29 cellular contexts compared by ENCODE assay signal in the genomic region with DNA sequence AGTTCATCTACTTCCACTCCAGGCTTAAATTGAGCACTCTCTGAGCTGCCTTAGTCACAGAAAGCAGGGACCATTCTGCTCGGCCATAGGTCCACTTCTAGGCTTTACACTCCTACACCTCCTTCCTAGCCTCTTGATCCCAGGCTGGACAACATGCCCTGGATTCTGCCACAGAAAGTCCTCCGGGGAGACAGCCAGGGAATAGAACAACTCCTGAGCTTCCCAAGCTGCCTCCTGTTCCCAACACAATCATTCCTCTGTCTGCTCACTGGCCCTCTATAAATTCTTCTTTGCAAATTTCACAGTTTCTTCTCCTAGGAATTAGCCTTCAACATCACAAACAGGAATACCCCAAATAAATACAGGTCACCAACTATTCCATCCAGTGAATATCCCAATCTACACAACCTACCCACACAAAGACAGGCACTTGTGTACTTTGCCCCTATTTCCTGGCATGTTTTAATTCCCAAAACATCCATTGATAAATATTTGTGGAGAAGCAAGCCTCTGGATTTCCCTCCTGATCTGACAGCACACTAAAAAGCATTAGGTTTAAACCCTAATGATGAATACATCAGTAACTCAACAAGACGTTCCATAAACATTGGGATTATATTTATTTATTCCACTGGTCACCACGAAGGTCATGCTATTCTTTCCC.
"Had no signal": no experiment of that assay in that cellular context is flagged by ENCODE, and none has a peak within 500 bp of the region (broad histone marks: within the 10 kb centered on the region; RNA-seq: fewer than 3 reads in every experiment).

No MANE protein-coding gene starts in this region.

- H3K36me3 ChIP-seq: adrenal gland, ascending aorta, brain microvascular endothelial cell, esophagus muscularis mucosa, gastrocnemius medialis, lower lobe of right lung, pancreas, sigmoid colon, thoracic aorta had no signal

- H3K27me3 ChIP-seq: adrenal gland, ascending aorta, brain microvascular endothelial cell, esophagus muscularis mucosa, gastrocnemius medialis, pancreas, sigmoid colon had no signal

- H3K27ac Mint-ChIP-seq: activated CD4-positive, alpha-beta T cell treated with anti-CD3 and anti-CD28 coated beads for 36 hours; activated naive CD8-positive, alpha-beta T cell; activated T-cell treated with anti-CD3 and anti-CD28 coated beads, Interleukin-2, amount 50 U/mL, for 24 hours; activated T-helper 2 cell treated with anti-CD3 and anti-CD28 coated beads, Interferon-gamma antibody, Interleukin-2, Interleukin-4, amounts not matched to agents 10 μg/mL and 5 μg/mL and 100 μg/mL, durations not matched to agents 14 hours and 24 hours and 36 hours; mesothelial cell of epicardium; naive thymus-derived CD8-positive, alpha-beta T cell; stimulated activated naive B cell treated with anti-CD40 and anti-IgM and Interleukin-4, amounts not matched to agents 10 μg/mL and 1 μg/mL and 100 μg/mL, for 72 hours; T-helper 1 cell treated with Interleukin-12 subunit alpha and Interleukin-12 subunit beta and Interleukin-4 antibody, amounts not matched to agents 30 μg/mL and 1 μg/mL, for 36 hours; WTC11 had no signal

- H3K9me3 Mint-ChIP-seq: activated T-cell treated with anti-CD3 and anti-CD28 coated beads, Interleukin-2, amount 50 U/mL, for 24 hours; activated T-helper 2 cell treated with anti-CD3 and anti-CD28 coated beads, Interferon-gamma antibody, Interleukin-2, Interleukin-4, amounts not matched to agents 10 μg/mL and 5 μg/mL and 100 μg/mL, durations not matched to agents 14 hours and 24 hours and 36 hours; mesothelial cell of epicardium; naive thymus-derived CD8-positive, alpha-beta T cell; stimulated activated naive B cell treated with anti-CD40 and anti-IgM and Interleukin-4, amounts not matched to agents 10 μg/mL and 1 μg/mL and 100 μg/mL, for 72 hours; T-helper 1 cell treated with Interleukin-12 subunit alpha and Interleukin-12 subunit beta and Interleukin-4 antibody, amounts not matched to agents 30 μg/mL and 1 μg/mL, for 36 hours had no signal

- H3K36me3 Mint-ChIP-seq: activated naive CD8-positive, alpha-beta T cell; mesothelial cell of epicardium; naive thymus-derived CD8-positive, alpha-beta T cell; stimulated activated naive B cell treated with anti-CD40 and anti-IgM and Interleukin-4, amounts not matched to agents 10 μg/mL and 1 μg/mL and 100 μg/mL, for 72 hours; WTC11 had no signal

- H3K4me1 Mint-ChIP-seq: activated CD4-positive, alpha-beta T cell treated with anti-CD3 and anti-CD28 coated beads for 36 hours; naive thymus-derived CD8-positive, alpha-beta T cell had no signal

- DNase-seq: activated CD4-positive, alpha-beta T cell treated with anti-CD3 and anti-CD28 coated beads for 36 hours; activated CD4-positive, alpha-beta T cell treated with anti-CD3 and anti-CD28 coated beads, Interleukin-2, amount 50 U/mL, for 4 hours; activated CD8-positive, alpha-beta memory T cell treated with anti-CD3 and anti-CD28 coated beads for 24 hours; activated CD8-positive, alpha-beta memory T cell treated with anti-CD3 and anti-CD28 coated beads, Interleukin-2, amount 50 U/mL, for 4 hours; activated naive CD4-positive, alpha-beta T cell; activated T-cell treated with anti-CD3 and anti-CD28 coated beads, Interleukin-2, amount 50 U/mL, for 24 hours; adrenal gland; brain microvascular endothelial cell; caudate nucleus; gastrocnemius medialis; left colon; lower lobe of right lung; naive thymus-derived CD8-positive, alpha-beta T cell; pancreas; sigmoid colon; stimulated activated CD4-positive, alpha-beta T cell treated with anti-CD3 and anti-CD28 coated beads, Interleukin-2, amount 100 ng/mL, for 48 hours; stimulated activated CD8-positive, alpha-beta memory T cell treated with anti-CD3 and anti-CD28 coated beads, Interleukin-4, amount 100 ng/mL, for 48 hours; stimulated activated naive B cell treated with anti-CD40 and anti-IgM and Interleukin-4, amounts not matched to agents 10 μg/mL and 1 μg/mL and 100 μg/mL, for 72 hours; T1000 had no signal

- H3K27ac ChIP-seq: adrenal gland, ascending aorta, brain microvascular endothelial cell, esophagus muscularis mucosa, gastrocnemius medialis, lower lobe of right lung, pancreas, sigmoid colon, thoracic aorta had no signal

- H3K9me3 ChIP-seq: adrenal gland, ascending aorta, esophagus muscularis mucosa, gastrocnemius medialis, lower lobe of right lung, pancreas, sigmoid colon, thoracic aorta had no signal

- FAIRE-seq: colon, keratinocyte, pancreas had no signal

- H3K27me3 Mint-ChIP-seq: activated T-cell treated with anti-CD3 and anti-CD28 coated beads, Interleukin-2, amount 50 U/mL, for 24 hours had no signal

- H3K4me1 ChIP-seq: adrenal gland, ascending aorta, gastrocnemius medialis, lower lobe of right lung, pancreas, sigmoid colon had no signal

- H3K4me3 Mint-ChIP-seq: activated CD4-positive, alpha-beta T cell treated with anti-CD3 and anti-CD28 coated beads for 36 hours; activated naive CD8-positive, alpha-beta T cell; activated T-cell treated with anti-CD3 and anti-CD28 coated beads, Interleukin-2, amount 50 U/mL, for 24 hours; mesothelial cell of epicardium; naive thymus-derived CD8-positive, alpha-beta T cell; stimulated activated naive B cell treated with anti-CD40 and anti-IgM and Interleukin-4, amounts not matched to agents 10 μg/mL and 1 μg/mL and 100 μg/mL, for 72 hours; T-helper 1 cell treated with Interleukin-12 subunit alpha and Interleukin-12 subunit beta and Interleukin-4 antibody, amounts not matched to agents 30 μg/mL and 1 μg/mL, for 36 hours; WTC11 had no signal

- ATAC-seq: activated CD4-positive, alpha-beta T cell treated with anti-CD3 and anti-CD28 coated beads for 36 hours; gastrocnemius medialis; left colon; lower lobe of right lung; naive thymus-derived CD8-positive, alpha-beta T cell; pancreas; stimulated activated naive B cell treated with anti-CD40 and anti-IgM and Interleukin-4, amounts not matched to agents 10 μg/mL and 1 μg/mL and 100 μg/mL, for 72 hours had no signal

- H3K4me3 ChIP-seq: adrenal gland, ascending aorta, esophagus muscularis mucosa, gastrocnemius medialis, lower lobe of right lung, pancreas, sigmoid colon, thoracic aorta had no signal
